In genomic region chr14:36591482-36591881, GRCh38 we compare ENCODE assay signal across 21 cellular contexts. TPM values are rescaled to one million over a fixed set of nuclear protein-coding genes. Genes with fewer than 3 reads are reported as not detected.
A peak's percentile ranks its signal among the peaks of the same experiment; 100 is the strongest.
DNase-seq lines count a peak whose midpoint lies in the region; ATAC-seq lines count a peak whose summit lies in the region.
"Had no signal": no experiment of that assay in that cellular context is flagged by ENCODE, and none has a peak within 500 bp of the region (broad histone marks: within the 10 kb centered on the region; RNA-seq: fewer than 3 reads in every experiment).

No MANE protein-coding gene starts in this region.

- DNase-seq in NCI-H1105 treated with DMSO at 0.1 percent for 48 hours (lab: John Stamatoyannopoulos, UW) (peak; percentile 42), NCI-H1105 (lab: John Stamatoyannopoulos, UW) (no peak), NCI-H2107 treated with DMSO at 0.1 percent for 48 hours (lab: John Stamatoyannopoulos, UW; ENCODE audit: unreplicated experiment) (peak; percentile 61), NCI-H69 (lab: John Stamatoyannopoulos, UW) (peak; percentile 70), posterior vena cava (ENCODE audit: low spot score) (no peak), kidney tubule cell (ENCODE audit: low spot score) (no peak)
- DNase-seq in activated CD4-positive, alpha-beta T cell treated with anti-CD3 and anti-CD28 coated beads for 1 hour: no peak
- DNase-seq: ACHN; CD4-positive, alpha-beta T cell; DMS153; GDM1; GOT3; HCEC 1CT; IMR-90; NCI-H1436; NCI-H187 treated with DMSO at 0.1 percent for 48 hours; NCI-H524 treated with DMSO at 0.1 percent for 48 hours; SIG-M5; SK-N-SH; T-helper 2 cell had no signal

- no peak for ATAC-seq in HG02840 (IDR thresholded peaks at IDR 0.05; ENCODE audit: low FRiP score, unreplicated experiment)

- intact Hi-C loops in posterior vena cava (cut with DNase I): no loop called here

RNA-seq across cellular contexts. Expression of gene NKX2-8, which starts 9.1 kb away (rescaled TPM):
- not detected for total RNA-seq in posterior vena cava
- total RNA-seq: CD4-positive, alpha-beta T cell; IMR-90 had no signal

Comparison
In these comparisons a context has a peak if more than half of its experiments do, and no peak if none do; other contexts are left out.
1. DNase-seq: peak in NCI-H1105 treated with DMSO at 0.1 percent for 48 hours (single experiment), NCI-H2107 treated with DMSO at 0.1 percent for 48 hours (single experiment) and NCI-H69 (single experiment); none in NCI-H1105 (single experiment), activated CD4-positive, alpha-beta T cell treated with anti-CD3 and anti-CD28 coated beads for 1 hour (single experiment), posterior vena cava (single experiment) and kidney tubule cell (single experiment).